In the genomic region with DNA sequence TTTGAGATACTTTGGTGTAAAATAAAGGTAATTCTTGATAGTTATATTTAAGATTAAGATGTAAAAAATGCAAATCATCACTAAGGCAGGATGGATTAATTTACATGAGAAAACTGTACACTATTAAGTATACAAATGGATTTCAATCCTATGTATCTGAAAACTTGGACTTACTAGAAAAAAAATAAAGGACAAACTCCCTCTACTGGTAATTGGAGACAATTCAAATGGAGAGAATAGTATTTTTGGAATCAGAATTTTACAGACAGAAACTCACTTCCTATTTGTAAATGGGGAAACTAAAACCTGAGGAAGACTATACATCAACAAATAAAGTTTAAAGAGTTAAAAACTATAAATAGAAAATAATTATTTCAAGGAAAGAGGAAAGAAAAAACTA, we compare ENCODE assay signal across 9 cellular contexts.
A peak's percentile ranks its signal among the peaks of the same experiment; 100 is the strongest.
DNase-seq lines count a peak whose midpoint lies in the region; ATAC-seq, FAIRE-seq and TF ChIP-seq lines count a peak whose summit lies in the region.
"Had no signal": no experiment of that assay in that cellular context is flagged by ENCODE, and none has a peak within 500 bp of the region (broad histone marks: within the 10 kb centered on the region; RNA-seq: fewer than 3 reads in every experiment).

No MANE protein-coding gene starts in this region.

- intact Hi-C loops in esophagus muscularis mucosa (cut with DNase I) = loop anchor here (5.0 kb wide), 1 partner anchor 370 kb away; no protein-coding TSS in a partner anchor

- no peak overlapping the region for H3K4me3 Mint-ChIP-seq in naive thymus-derived CD8-positive, alpha-beta T cell

- no peak for FAIRE-seq in small intestine (lab: Jason Lieb, UNC)

- TF ChIP-seq EP300 in esophagus muscularis mucosa (IDR thresholded peaks at IDR 0.05) = no peak

- TF ChIP-seq CTCF in OCI-LY3 (IDR thresholded peaks at IDR 0.05; ENCODE audit: low read depth, low read length) = peak; percentile 14; the same call in 1 of the 2 replicates
- TF ChIP-seq CTCF in esophagus muscularis mucosa (IDR thresholded peaks at IDR 0.05) = peak; percentile 35 to 48 (median 36)

- H4K20me1 ChIP-seq in OCI-LY3 (ENCODE audit: insufficient read depth, low read length) = no peaks in the 10 kb centered on the region

- no peaks in the 10 kb centered on the region for H3K27me3 ChIP-seq in H7 (ENCODE audit: control insufficient read depth, insufficient read depth, low read length)
- H3K27me3 ChIP-seq in OCI-LY3 (ENCODE audit: low read depth, low read length) = no peaks in the 10 kb centered on the region
- no peaks in the 10 kb centered on the region for H3K27me3 ChIP-seq in esophagus muscularis mucosa
- H3K27me3 ChIP-seq in small intestine (ENCODE audit: control insufficient read depth in 2 of 2, insufficient read depth in 2 of 2, low read length in 2 of 2) = no peaks in the 10 kb centered on the region
- H3K27me3 ChIP-seq: SJSA1 had no signal

- ATAC-seq in naive thymus-derived CD8-positive, alpha-beta T cell = no peak

- POLR2A ChIA-PET in HEK293T (lab: Yijun Ruan, JAX) = no interaction called here
- POLR2A ChIA-PET in naive thymus-derived CD8-positive, alpha-beta T cell (lab: Charles Lee) = no interaction called here

- no peaks in the 10 kb centered on the region for H3K79me2 ChIP-seq in OCI-LY3 (ENCODE audit: low read length)

- DNase-seq in H7 (peak; percentile 28), esophagus muscularis mucosa (ENCODE audit: extremely low spot score) (no peak), small intestine (peak; percentile 3), HEK293T (ENCODE audit: extremely low spot score) (no peak), NCI-H748 (lab: John Stamatoyannopoulos, UW; ENCODE audit: unreplicated experiment) (no peak)
- no peak for DNase-seq in naive thymus-derived CD8-positive, alpha-beta T cell
- DNase-seq: effector CD4-positive, alpha-beta T cell had no signal

- peaks cover 2% of the 10 kb centered on the region for H3K36me3 ChIP-seq in H7 (replicated peaks; ENCODE audit: control insufficient read depth, insufficient read depth, low read length)
- H3K36me3 ChIP-seq in OCI-LY3 (replicated peaks; ENCODE audit: low read depth, low read length) = peaks cover 8% of the 10 kb centered on the region
- H3K36me3 ChIP-seq in esophagus muscularis mucosa = peaks cover 10 to 77% (median 46%) of the 10 kb centered on the region in 4 donors
- H3K36me3 ChIP-seq in small intestine (ENCODE audit: control insufficient read depth in 2 of 2, insufficient read depth in 2 of 2, low read length in 2 of 2) = peaks cover 2 to 11% of the 10 kb centered on the region in 2 donors

- TF ChIP-seq POLR2A in esophagus muscularis mucosa (IDR thresholded peaks at IDR 0.05; ENCODE audit: low read depth) = no peak

- H3K4me2 ChIP-seq in OCI-LY3 (ENCODE audit: low read length) = no peak overlapping the region

- H3K27ac Mint-ChIP-seq in naive thymus-derived CD8-positive, alpha-beta T cell = peak overlapping the region in 1 of 10 donors; percentile 34

- no peaks in the 10 kb centered on the region for H3K4me1 Mint-ChIP-seq in naive thymus-derived CD8-positive, alpha-beta T cell

- H3K9me3 ChIP-seq in OCI-LY3 (ENCODE audit: insufficient read depth, low read length) (no peaks in the 10 kb centered on the region), esophagus muscularis mucosa (no peaks in the 10 kb centered on the region), small intestine (ENCODE audit: control insufficient read depth, low read depth) (no peaks in the 10 kb centered on the region)
- H3K9me3 ChIP-seq: SJSA1 had no signal

- H3K27ac ChIP-seq in OCI-LY3 (ENCODE audit: low read length) = no peak overlapping the region
- no peak overlapping the region for H3K27ac ChIP-seq in esophagus muscularis mucosa (replicated peaks in 1 of 4)
- H3K27ac ChIP-seq in small intestine (ENCODE audit: low read depth in 1 of 2, low read length in 1 of 2) = no peak overlapping the region
- H3K27ac ChIP-seq: SJSA1 had no signal

- CTCF ChIA-PET in HEK293T (lab: Yijun Ruan, JAX) = interaction anchor here (1.5 kb wide), 1 partner anchor 32 kb away, joined by 8 read pairs; no protein-coding TSS in a partner anchor

- H3K4me3 ChIP-seq in H7 (ENCODE audit: insufficient read depth, low read depth, low read length) (no peak overlapping the region), OCI-LY3 (ENCODE audit: low read length) (no peak overlapping the region), esophagus muscularis mucosa (no peak overlapping the region), small intestine (ENCODE audit: low read depth in 1 of 2, low read length in 2 of 2) (no peak overlapping the region)
- H3K4me3 ChIP-seq: SJSA1 had no signal

- H3K9ac ChIP-seq in OCI-LY3 (ENCODE audit: low read length) = no peak overlapping the region

- H3K4me1 ChIP-seq in OCI-LY3 (ENCODE audit: low read length) (no peaks in the 10 kb centered on the region), esophagus muscularis mucosa (no peaks in the 10 kb centered on the region), small intestine (ENCODE audit: control insufficient read depth in 2 of 2, insufficient read depth in 1 of 2, low read depth in 1 of 2, low read length in 1 of 2) (no peaks in the 10 kb centered on the region)
- H3K4me1 ChIP-seq: SJSA1 had no signal

- no peaks in the 10 kb centered on the region for H3K9me3 Mint-ChIP-seq in naive thymus-derived CD8-positive, alpha-beta T cell

- no peaks in the 10 kb centered on the region for H3K27me3 Mint-ChIP-seq in naive thymus-derived CD8-positive, alpha-beta T cell

- peaks cover 6 to 85% (median 10%) of the 10 kb centered on the region in 3 donors for H3K36me3 Mint-ChIP-seq in naive thymus-derived CD8-positive, alpha-beta T cell

- H2AFZ ChIP-seq in OCI-LY3 (ENCODE audit: low read depth, low read length) = no peak overlapping the region

TF ChIP-seq in HEK293T, 16 proteins besides CTCF, POLR2A, EP300 and RAD21:
- no peak for TF ChIP-seq SUZ12 (IDR thresholded peaks at IDR 0.05)
- TF ChIP-seq BHLHE40 (IDR thresholded peaks at IDR 0.05; ENCODE audit: borderline replicate concordance) = no peak
- TF ChIP-seq LEF1 (IDR thresholded peaks at IDR 0.05; ENCODE audit: borderline replicate concordance) = no peak
- no peak for TF ChIP-seq FOXK2 (IDR thresholded peaks at IDR 0.05)
- no peak for TF ChIP-seq SP1 (IDR thresholded peaks at IDR 0.05)
- TF ChIP-seq HDGF (IDR thresholded peaks at IDR 0.05; ENCODE audit: borderline replicate concordance) = no peak

Comparison
In these comparisons a context has a peak if more than half of its experiments do, and no peak if none do; other contexts are left out.
1. DNase-seq: peak in H7 (single experiment) and small intestine (single experiment); none in esophagus muscularis mucosa (single experiment), HEK293T (single experiment), NCI-H748 (single experiment) and naive thymus-derived CD8-positive, alpha-beta T cell (0 of 10).